ENCODE assay signal across 8 cellular contexts in genomic region chrX:154542723-154543424, GRCh38. TPM values are rescaled to one million over a fixed set of nuclear protein-coding genes. Genes with fewer than 3 reads are reported as not detected.
A peak's percentile ranks its signal among the peaks of the same experiment; 100 is the strongest.
DNase-seq lines count a peak whose midpoint lies in the region; ATAC-seq, FAIRE-seq and TF ChIP-seq lines count a peak whose summit lies in the region.

No MANE protein-coding gene starts in this region.

- H3K27ac ChIP-seq in SJSA1 (peak overlapping the region; percentile 98), dorsolateral prefrontal cortex (peak overlapping the region in 52 of 59 donors; percentile 33 to 87 (median 70))

- peak; percentile 75 for DNase-seq in H4 (ENCODE audit: low spot score)
- DNase-seq in SJSA1 (ENCODE audit: low read depth in 1 of 2, low spot score in 2 of 2), result no peak
- peak in 1 of 10 donors; percentile 30 for DNase-seq in dorsolateral prefrontal cortex
- peak; percentile 28 for DNase-seq in stimulated activated CD4-positive, alpha-beta T cell treated with anti-CD3 and anti-CD28 coated beads, Interleukin-4, amount 100 ng/mL, for 24 hours
- DNase-seq in NCI-H748 (lab: John Stamatoyannopoulos, UW; ENCODE audit: unreplicated experiment), result no peak
- no peak for DNase-seq in DMS 273 (lab: John Stamatoyannopoulos, UW; ENCODE audit: unreplicated experiment)
- DNase-seq in GM12892 (ENCODE audit: insufficient read length), result no peak

- H3K27me3 ChIP-seq in SJSA1 (replicated peaks) (no peaks in the 10 kb centered on the region), dorsolateral prefrontal cortex (peaks cover 0 to 71% (median 3%) of the 10 kb centered on the region in 45 donors)

- peaks cover 34% of the 10 kb centered on the region for H3K4me1 ChIP-seq in SJSA1 (replicated peaks)

- H3K9me3 ChIP-seq in SJSA1 (replicated peaks), result no peaks in the 10 kb centered on the region

- intact Hi-C loops in dorsolateral prefrontal cortex (cut with DNase I), result no loop called here

- FAIRE-seq in GM12892 (lab: Jason Lieb, UNC), result no peak

- H3K4me3 ChIP-seq in SJSA1 (no peak overlapping the region), dorsolateral prefrontal cortex (peak overlapping the region in 2 of 59 donors; percentile 4 to 21)

- TF ChIP-seq POLR2A in GM12892 (IDR thresholded peaks at IDR 0.05; ENCODE audit: low read depth, low read length), result no peak

- H3K36me3 ChIP-seq in SJSA1, result peaks cover 36% of the 10 kb centered on the region

- no peak for TF ChIP-seq CTCF in dorsolateral prefrontal cortex (IDR thresholded peaks at IDR 0.05 in 54 of 56, conservative IDR thresholded peaks at IDR 0.05 in 2 of 56; ENCODE audit: low read depth in 1 of 56, partially characterized antibody in 56 of 56)

- ATAC-seq in HG02759 (IDR thresholded peaks at IDR 0.05; ENCODE audit: unreplicated experiment), result no peak

RNA-seq across cellular contexts. Expression of gene G6PD, which starts 3.8 kb away (rescaled TPM):
- total RNA-seq in H4 (2014; rRNA removed; shearing (Covaris generic)), result 329 and 350 TPM in 2 replicates
- 32.6 and 52.7 TPM in 2 replicates for total RNA-seq in SJSA1 (2014; rRNA removed; shearing (Covaris generic))
- 10 to 100 TPM; 33.1 to 65.0 (median 50.4) TPM for total RNA-seq in dorsolateral prefrontal cortex
- polyA plus RNA-seq in GM12892 (2012; ENCODE audit: missing spikeins), result 25.1 TPM

RNA-seq across cellular contexts. Expression of gene IKBKG, which starts 4.5 kb away (rescaled TPM):
- 20.1 and 23.0 TPM in 2 replicates for total RNA-seq in H4 (2014; rRNA removed; shearing (Covaris generic))
- 20.6 and 24.2 TPM in 2 replicates for total RNA-seq in SJSA1 (2014; rRNA removed; shearing (Covaris generic))
- total RNA-seq in dorsolateral prefrontal cortex, result 10 to 100 TPM; 16.3 to 36.4 (median 27.2) TPM
- 12.3 TPM for polyA plus RNA-seq in GM12892 (2012; ENCODE audit: missing spikeins)

RNA-seq across cellular contexts. Expression of gene FAM3A, which starts 26.8 kb away (rescaled TPM):
- total RNA-seq in H4 (2014; rRNA removed; shearing (Covaris generic)), result 17.2 and 17.9 TPM in 2 replicates
- total RNA-seq in SJSA1 (2014; rRNA removed; shearing (Covaris generic)), result 19.6 and 28.8 TPM in 2 replicates
- 10 to 100 TPM; 33.9 to 82.8 (median 51.1) TPM for total RNA-seq in dorsolateral prefrontal cortex
- 9.8 TPM for polyA plus RNA-seq in GM12892 (2012; ENCODE audit: missing spikeins)

RNA-seq across cellular contexts. Expression of gene CTAG1A, which starts 42.1 kb away (rescaled TPM):
- not detected in 2 replicates for total RNA-seq in H4 (2014; rRNA removed; shearing (Covaris generic))
- not detected in 2 replicates for total RNA-seq in SJSA1 (2014; rRNA removed; shearing (Covaris generic))
- total RNA-seq in dorsolateral prefrontal cortex, result under 1 TPM in 5 of 120 experiments, not detected in 115; 0.46 to 0.88 (median 0.63) TPM
- polyA plus RNA-seq in GM12892 (2012; ENCODE audit: missing spikeins), result not detected

RNA-seq across cellular contexts. Expression of gene SLC10A3, which starts 52.4 kb away (rescaled TPM):
- total RNA-seq in H4 (2014; rRNA removed; shearing (Covaris generic)), result 20.0 and 35.3 TPM in 2 replicates
- total RNA-seq in SJSA1 (2014; rRNA removed; shearing (Covaris generic)), result 10.1 and 19.9 TPM in 2 replicates
- 10 to 100 TPM in 12 of 120 experiments, 1 to 10 TPM in 108; 5.3 to 12.1 (median 8.2) TPM for total RNA-seq in dorsolateral prefrontal cortex
- polyA plus RNA-seq in GM12892 (2012; ENCODE audit: missing spikeins), result 5.6 TPM

Comparison
In these comparisons a context has a peak if more than half of its experiments do, and no peak if none do; other contexts are left out.
1. DNase-seq: peak in H4 (single experiment) and stimulated activated CD4-positive, alpha-beta T cell treated with anti-CD3 and anti-CD28 coated beads, Interleukin-4, amount 100 ng/mL, for 24 hours (single experiment); none in SJSA1 (0 of 2), NCI-H748 (single experiment), DMS 273 (single experiment) and GM12892 (single experiment).